6 cellular contexts compared by ENCODE assay signal in genomic region chr11:57641426-57641825, GRCh38. TPM values are rescaled to one million over a fixed set of nuclear protein-coding genes. Genes with fewer than 3 reads are reported as not detected.
DNase-seq lines count a peak whose midpoint lies in the region; ATAC-seq and TF ChIP-seq lines count a peak whose summit lies in the region.

No MANE protein-coding gene starts in this region.

- H3K36me3 ChIP-seq in BLaER1, result peaks cover 12% of the 10 kb centered on the region; the same call in 1 of the 2 replicates

- DNase-seq in SKM-1 treated with dmso at 0.1 percent for 144 hours (lab: John Stamatoyannopoulos, UW; ENCODE audit: unreplicated experiment) (peak; percentile 73), omental fat pad (ENCODE audit: low spot score) (no peak)

- H3K9ac ChIP-seq in BLaER1, result no peak overlapping the region

- peaks cover 64% of the 10 kb centered on the region for H3K4me1 ChIP-seq in BLaER1

- H3K4me3 ChIP-seq in BLaER1, result no peak overlapping the region

- peak overlapping the region; percentile 93 for H3K4me2 ChIP-seq in BLaER1

- no peak for TF ChIP-seq CTCF in omental fat pad (IDR thresholded peaks at IDR 0.05)

- H4K20me1 ChIP-seq in BLaER1, result peaks cover 37% of the 10 kb centered on the region

- H3K27ac ChIP-seq in BLaER1 (0 out of 2 replicates have a peak overlapping the region, but pooled peaks have one; percentile 92), layer of hippocampus (ENCODE audit: low read depth, low read length) (peak overlapping the region; percentile 13)

- ATAC-seq in HG03108 (IDR thresholded peaks at IDR 0.05; ENCODE audit: unreplicated experiment) (peak; percentile 33), GM19455 (IDR thresholded peaks at IDR 0.05; ENCODE audit: unreplicated experiment) (no peak), omental fat pad (ENCODE audit: low FRiP score) (no peak)

- H3K27me3 ChIP-seq in BLaER1 (peaks cover 20% of the 10 kb centered on the region), layer of hippocampus (ENCODE audit: control insufficient read depth, insufficient read depth, low read length) (no peaks in the 10 kb centered on the region)

- H3K9me3 ChIP-seq in BLaER1, result no peaks in the 10 kb centered on the region

RNA-seq across cellular contexts. Expression of gene YPEL4, which starts 8.3 kb away (rescaled TPM):
- 1 to 10 TPM in 3 of 4 donors, under 1 TPM in 1; 0.63 to 1.8 (median 1.5) TPM for total RNA-seq in omental fat pad

RNA-seq across cellular contexts. Expression of gene CLP1, which starts 16.1 kb away (rescaled TPM):
- total RNA-seq in omental fat pad, result 10 to 100 TPM; 12.3 to 26.1 (median 15.7) TPM

RNA-seq across cellular contexts. Expression of gene ZDHHC5, which starts 26.5 kb away (rescaled TPM):
- total RNA-seq in omental fat pad, result 10 to 100 TPM; 44.1 to 61.5 (median 50.7) TPM

RNA-seq across cellular contexts. Expression of gene SERPING1, which starts 43.9 kb away (rescaled TPM):
- total RNA-seq in omental fat pad, result 1,000 to 10,000 TPM in 1 of 4 donors, 100 to 1,000 TPM in 3; 500 to 1,674 (median 892) TPM
